ENCODE assay signal across 16 cellular contexts in the genomic region with DNA sequence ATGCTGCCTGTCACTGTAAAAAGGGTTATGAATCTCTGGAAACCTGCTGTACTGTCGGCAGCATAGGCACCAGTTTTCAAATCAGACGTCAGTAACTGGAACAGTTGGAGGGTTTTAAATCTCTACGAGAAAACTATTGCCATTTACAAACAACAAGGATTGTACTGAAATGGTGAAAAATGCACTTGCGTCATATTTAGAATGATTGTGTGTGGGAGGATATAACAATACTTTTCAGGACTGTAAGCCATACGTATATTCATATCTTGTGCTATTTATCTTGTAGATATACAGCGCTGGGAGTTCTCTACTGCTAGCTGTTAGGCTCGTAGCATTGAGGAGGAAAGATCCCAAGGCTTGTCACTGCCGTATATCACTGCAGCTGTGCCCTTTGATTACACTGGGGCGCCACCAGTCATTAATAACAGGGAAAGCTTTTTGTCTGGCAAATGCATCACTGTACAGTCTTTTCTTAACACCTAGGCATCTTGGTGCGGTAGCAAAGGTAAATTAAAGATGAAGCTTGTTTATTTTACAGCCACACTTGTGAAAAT.
"Had no signal": no experiment of that assay in that cellular context is flagged by ENCODE, and none has a peak within 500 bp of the region (broad histone marks: within the 10 kb centered on the region; RNA-seq: fewer than 3 reads in every experiment).

No MANE protein-coding gene starts in this region.

- ATAC-seq: activated T-cell treated with anti-CD3 and anti-CD28 coated beads, Interleukin-2, amount 50 U/mL, for 72 hours; esophagus mucosa; left cardiac atrium; lower lobe of right lung; naive thymus-derived CD8-positive, alpha-beta T cell; stimulated activated naive B cell treated with anti-CD40 and anti-IgM and Interleukin-4, amounts not matched to agents 10 μg/mL and 1 μg/mL and 100 μg/mL, for 72 hours had no signal

- H3K36me3 ChIP-seq: lower lobe of right lung, WERI-Rb-1 had no signal

- H3K27ac ChIP-seq: lower lobe of right lung, parathyroid adenoma, WERI-Rb-1 had no signal

- H2AFZ ChIP-seq: parathyroid adenoma had no signal

- DNase-seq: activated CD4-positive, alpha-beta T cell treated with anti-CD3 and anti-CD28 coated beads for 1 hour; activated CD4-positive, alpha-beta T cell treated with anti-CD3 and anti-CD28 coated beads, Interleukin-2, amount 50 U/mL, for 4 hours; activated effector memory CD4-positive, alpha-beta T cell treated with anti-CD3 and anti-CD28 coated beads, Interleukin-2, amount 50 U/mL, for 16 hours; activated T-cell treated with anti-CD3 and anti-CD28 coated beads, Interleukin-2, amount 50 U/mL, for 72 hours; effector CD8-positive, alpha-beta T cell; left cardiac atrium; lower lobe of right lung; naive thymus-derived CD8-positive, alpha-beta T cell; stimulated activated naive B cell treated with anti-CD40 and anti-IgM and Interleukin-4, amounts not matched to agents 10 μg/mL and 1 μg/mL and 100 μg/mL, for 72 hours; WERI-Rb-1 had no signal

- H3K4me3 ChIP-seq: lower lobe of right lung had no signal

- H3K79me2 ChIP-seq: parathyroid adenoma had no signal

- H3K9ac ChIP-seq: parathyroid adenoma had no signal

- H3K4me1 ChIP-seq: lower lobe of right lung, parathyroid adenoma had no signal

- H3K9me3 ChIP-seq: lower lobe of right lung had no signal

- FAIRE-seq: astrocyte, bronchial epithelial cell, islet of Langerhans, urothelium cell line had no signal
